32 cellular contexts compared by ENCODE assay signal in genomic region chr1:55005351-55006140, GRCh38. TPM values are rescaled to one million over a fixed set of nuclear protein-coding genes. Genes with fewer than 3 reads are reported as not detected.
DNase-seq lines count a peak whose midpoint lies in the region; ATAC-seq, FAIRE-seq and TF ChIP-seq lines count a peak whose summit lies in the region.
"Had no signal": no experiment of that assay in that cellular context is flagged by ENCODE, and none has a peak within 500 bp of the region (broad histone marks: within the 10 kb centered on the region; RNA-seq: fewer than 3 reads in every experiment).

No MANE protein-coding gene starts in this region.

- no TSS peak for BruUV-seq in GM12878 (replicated peaks; lab: Mats Ljungman, UMichigan)

- peak; percentile 56 for ATAC-seq in GM12878
- ATAC-seq in GM21619 (IDR thresholded peaks at IDR 0.05; ENCODE audit: unreplicated experiment) = no peak
- no peak for ATAC-seq in heart left ventricle
- ATAC-seq: left lobe of liver, natural killer cell had no signal

- H4K20me1 ChIP-seq in GM12878 (ENCODE audit: control insufficient read depth, insufficient read depth) = no peaks in the 10 kb centered on the region
- H4K20me1 ChIP-seq: BLaER1 treated with 17β-estradiol and CSF1 and Interleukin-3, amounts not matched to agents 10 nM and 100 nM had no signal

- H3K79me2 ChIP-seq in GM12878 (ENCODE audit: control insufficient read depth, insufficient read depth, low read length) = no peaks in the 10 kb centered on the region

- H3K4me3 ChIP-seq in GM12878 = no peak overlapping the region
- no peak overlapping the region for H3K4me3 ChIP-seq in brain microvascular endothelial cell (ENCODE audit: low read depth, low read length)
- H3K4me3 ChIP-seq in heart left ventricle = no peak overlapping the region
- H3K4me3 ChIP-seq: BLaER1 treated with 17β-estradiol and CSF1 and Interleukin-3, amounts not matched to agents 10 nM and 100 nM; coronary artery; PC-9; right atrium auricular region; SJCRH30 had no signal

- RAD21 ChIA-PET in GM12878 (lab: Charles Lee; ENCODE audit: unreplicated experiment) = no interaction called here

- SMC1A ChIA-PET in GM12878 (lab: Charles Lee; ENCODE audit: uncharacterized antibody, unreplicated experiment) = no interaction called here

- FAIRE-seq in GM12878 (lab: Jason Lieb, UNC) = no peak
- FAIRE-seq: bronchial epithelial cell, endometrium, GM18507, urothelium cell line had no signal

- in situ Hi-C loops in GM12878 (cut with MboI) (no loop called here), brain microvascular endothelial cell (cut with HindIII; ENCODE audit: low pct_ligation_motif_present, low sequenced_read_pairs) (no loop called here)

- H3K9me3 ChIP-seq in GM12878 (replicated peaks; ENCODE audit: control insufficient read depth, insufficient read depth, low read length) (no peaks in the 10 kb centered on the region; the same call in 2 of the 3 replicates), heart left ventricle (no peaks in the 10 kb centered on the region)
- H3K9me3 ChIP-seq: right atrium auricular region, SJCRH30 had no signal

- POLR2A ChIA-PET in GM12878 (lab: Charles Lee) = no interaction called here

- no peak overlapping the region for H3K27ac ChIP-seq in GM12878 (ENCODE audit: control insufficient read depth, insufficient read depth)
- H3K27ac ChIP-seq in brain microvascular endothelial cell = no peak overlapping the region
- H3K27ac ChIP-seq in heart left ventricle = no peak overlapping the region
- H3K27ac ChIP-seq: BLaER1 treated with 17β-estradiol and CSF1 and Interleukin-3, amounts not matched to agents 10 nM and 100 nM; coronary artery; PC-9; right atrium auricular region; SJCRH30 had no signal

- no peak overlapping the region for H3K9ac ChIP-seq in GM12878 (ENCODE audit: control insufficient read depth, insufficient read depth, low read length)
- H3K9ac ChIP-seq: BLaER1 treated with 17β-estradiol and CSF1 and Interleukin-3, amounts not matched to agents 10 nM and 100 nM had no signal

- no peak for TF ChIP-seq CTCF in GM12878 (IDR thresholded peaks at IDR 0.05 in 2 of 3, conservative IDR thresholded peaks at IDR 0.05 in 1 of 3; ENCODE audit: control insufficient read depth in 2 of 3, extremely low read depth in 1 of 3, insufficient read depth in 1 of 3, low read depth in 3 of 3, low read length in 3 of 3)
- TF ChIP-seq CTCF in brain microvascular endothelial cell (IDR thresholded peaks at IDR 0.05; ENCODE audit: low read depth, low read length, missing control alignments) = no peak
- no peak for TF ChIP-seq CTCF in heart left ventricle (IDR thresholded peaks at IDR 0.05)

- H3K4me2 ChIP-seq in GM12878 (ENCODE audit: control insufficient read depth, insufficient read depth) = no peak overlapping the region
- H3K4me2 ChIP-seq: BLaER1 treated with 17β-estradiol and CSF1 and Interleukin-3, amounts not matched to agents 10 nM and 100 nM; PC-9 had no signal

- no peak for TF ChIP-seq EP300 in GM12878 (IDR thresholded peaks at IDR 0.05; ENCODE audit: borderline replicate concordance in 1 of 2, control insufficient read depth in 1 of 2, low read depth in 2 of 2, low read length in 2 of 2)

- whole genome bisulfite sequencing in GM12878 (ENCODE audit: insufficient coverage, insufficient replicate concordance, low lambda C conversion rate, missing lambda C conversion rate) = 42% methylated on average over 10 of the region's 10 CpGs
- 78 to 86% (median 82%) methylated on average over 8 to 10 of the region's 10 CpGs for WGBS in heart left ventricle, 4 donors

- TF ChIP-seq POLR2A in GM12878 (IDR thresholded peaks at IDR 0.05; ENCODE audit: low read depth, low read length) (no peak), heart left ventricle (IDR thresholded peaks at IDR 0.05) (no peak)

- H2AFZ ChIP-seq in GM12878 (ENCODE audit: control insufficient read depth, low read depth, low read length) = no peak overlapping the region
- H2AFZ ChIP-seq: PC-9 had no signal

- H3K27me3 ChIP-seq in GM12878 (replicated peaks in 1 of 2; ENCODE audit: control insufficient read depth in 2 of 2, insufficient read depth in 2 of 2, low read length in 1 of 2) = no peaks in the 10 kb centered on the region; a peak in 2 of 4 replicates
- H3K27me3 ChIP-seq in brain microvascular endothelial cell (replicated peaks) = no peaks in the 10 kb centered on the region
- H3K27me3 ChIP-seq in heart left ventricle = peaks cover 0 to 3% (median 0%) of the 10 kb centered on the region in 9 donors
- H3K27me3 ChIP-seq: BLaER1 treated with 17β-estradiol and CSF1 and Interleukin-3, amounts not matched to agents 10 nM and 100 nM; right atrium auricular region; SJCRH30 had no signal

- DNase-seq in activated CD4-positive, alpha-beta T cell treated with anti-CD3 and anti-CD28 coated beads for 48 hours = peak; percentile 21
- no peak for DNase-seq in activated CD4-positive, alpha-beta T cell treated with anti-CD3 and anti-CD28 coated beads for 1 hour
- DNase-seq in NCI-H69 (lab: John Stamatoyannopoulos, UW) = peak; percentile 4
- no peak for DNase-seq in GM12878 (ENCODE audit: low read depth, low spot score)
- DNase-seq in posterior vena cava (ENCODE audit: low spot score) = peak; percentile 67
- no peak for DNase-seq in brain microvascular endothelial cell
- no peak for DNase-seq in heart left ventricle
- DNase-seq: activated CD4-positive, alpha-beta T cell treated with anti-CD3 and anti-CD28 coated beads, Interleukin-2, amount 50 U/mL, for 4 hours; activated naive CD4-positive, alpha-beta T cell treated with Interleukin-2 at 50 U/mL for 16 hours; activated T-cell treated with anti-CD3 and anti-CD28 coated beads, Interleukin-2, amount 50 U/mL, for 1 hour; head of caudate nucleus; natural killer cell; NCI-H1105; NCI-H2029; NCI-H345; PC-9; SJCRH30; stimulated activated CD8-positive, alpha-beta memory T cell treated with anti-CD3 and anti-CD28 coated beads, Interleukin-4, amount 100 ng/mL, for 48 hours had no signal

- CTCF ChIA-PET in GM12878 (lab: Yijun Ruan, JAX) = interaction anchor here (1.0 kb wide), 1 partner anchor 271 kb away, joined by 3 read pairs; no protein-coding TSS in a partner anchor

- no peaks in the 10 kb centered on the region for H3K36me3 ChIP-seq in GM12878 (ENCODE audit: control insufficient read depth in 2 of 2, insufficient read depth in 2 of 2, low read length in 1 of 2)
- H3K36me3 ChIP-seq in brain microvascular endothelial cell (replicated peaks) = no peaks in the 10 kb centered on the region
- H3K36me3 ChIP-seq in heart left ventricle = no peaks in the 10 kb centered on the region
- H3K36me3 ChIP-seq: BLaER1 treated with 17β-estradiol and CSF1 and Interleukin-3, amounts not matched to agents 10 nM and 100 nM; right atrium auricular region; SJCRH30 had no signal

- intact Hi-C loops in GM12878 (cut with micrococcal nuclease; ENCODE audit: unreplicated experiment) (no loop called here), posterior vena cava (cut with DNase I) (no loop called here), heart left ventricle (cut with DNase I) (no loop called here)

- TF ChIP-seq RAD21 in GM12878 (IDR thresholded peaks at IDR 0.05; ENCODE audit: insufficient read depth, low read depth, low read length) = no peak

- H3K4me1 ChIP-seq in GM12878 (ENCODE audit: control insufficient read depth, insufficient read depth, low read length) (no peaks in the 10 kb centered on the region), heart left ventricle (no peaks in the 10 kb centered on the region)
- H3K4me1 ChIP-seq: right atrium auricular region, SJCRH30 had no signal

RNA-seq across cellular contexts. Expression of gene BSND, which starts 6.8 kb away (rescaled TPM):
- not detected in 2 replicates for total RNA-seq in GM12878 (2013; cell fraction: nucleolus; rRNA removed)
- total RNA-seq in GM12878 (2014; rRNA removed) = not detected in 2 replicates
- total RNA-seq in GM12878 (2014; rRNA removed; fragmentation: Illumina TruSeq; extraction: Trizol) = not detected in 2 replicates
- 0.03 TPM in 1 of 2 replicates, not detected in the other for total RNA-seq in GM12878 (2021)
- polyA plus RNA-seq in GM12878 (2011; ENCODE audit: low read depth) = not detected
- not detected in 2 replicates for polyA plus RNA-seq in GM12878 (2011; rRNA removed)
- 0.01 TPM in 1 of 2 replicates, not detected in the other for polyA plus RNA-seq in GM12878 (2011; cell fraction: cytosol; rRNA removed)
- polyA plus RNA-seq in GM12878 (2011; cell fraction: nucleus; rRNA removed) = 0.03 TPM in 1 of 2 replicates, not detected in the other
- polyA plus RNA-seq in GM12878 (2012) = 0.03 TPM in 1 of 2 replicates, not detected in the other
- not detected in 2 replicates for polyA plus RNA-seq in GM12878 (2014; fragmentation: Illumina TruSeq; extraction: Trizol)
- polyA plus RNA-seq in GM12878 (2014; fragmentation: Nextera tagmentation; extraction: Ambion mirVana) = not detected
- polyA plus RNA-seq in GM12878 (2014; rRNA removed) = 0.01 TPM in 1 of 2 replicates, not detected in the other
- polyA plus RNA-seq in GM12878 (2016; fragmentation: Nextera tagmentation; extraction: Ambion mirVana) = not detected
- not detected in 2 replicates for polyA minus RNA-seq in GM12878 (2011; rRNA and poly(A)+ RNA removed)
- polyA minus RNA-seq in GM12878 (2011; cell fraction: cytosol; rRNA and poly(A)+ RNA removed) = not detected in 2 replicates
- not detected in 2 replicates for polyA minus RNA-seq in GM12878 (2011; cell fraction: nucleus; rRNA and poly(A)+ RNA removed)
- not detected for total RNA-seq in posterior vena cava
- total RNA-seq in heart left ventricle = not detected
- polyA plus RNA-seq in heart left ventricle = not detected
- total RNA-seq: bronchial epithelial cell; HT1080; left lobe of liver; mesenteric fat pad; natural killer cell; osteocyte; right atrium auricular region; SJCRH30; subcutaneous adipose tissue; T-helper 1 cell treated with Interleukin-12 subunit alpha and Interleukin-12 subunit beta and Interleukin-4 antibody, amounts not matched to agents 30 ng/mL and 1 ng/mL, for 36 hours had no signal

RNA-seq across cellular contexts. Expression of gene TMEM61, which starts 25.1 kb away (rescaled TPM):
- not detected in 2 replicates for total RNA-seq in GM12878 (2013; cell fraction: nucleolus; rRNA removed)
- total RNA-seq in GM12878 (2014; rRNA removed) (not detected in 2 replicates), GM12878 (2014; rRNA removed; fragmentation: Illumina TruSeq; extraction: Trizol) (not detected in 2 replicates), GM12878 (2021) (not detected in 2 replicates), posterior vena cava (10 to 100 TPM in 1 of 2 donors, 1 to 10 TPM in 1; 3.0 to 11.0 TPM), heart left ventricle (1 to 10 TPM in 1 of 9 donors, under 1 TPM in 1, not detected in 7; 0.48 to 1.2 TPM)
- polyA plus RNA-seq in GM12878 (2011; ENCODE audit: low read depth) = not detected
- polyA plus RNA-seq in GM12878 (2011; rRNA removed) (not detected in 2 replicates), GM12878 (2014; fragmentation: Illumina TruSeq; extraction: Trizol) (not detected in 2 replicates), GM12878 (2014; fragmentation: Nextera tagmentation; extraction: Ambion mirVana) (not detected), GM12878 (2014; rRNA removed) (not detected in 2 replicates), GM12878 (2016; fragmentation: Nextera tagmentation; extraction: Ambion mirVana) (not detected), heart left ventricle (not detected)
- polyA plus RNA-seq in GM12878 (2011; cell fraction: cytosol; rRNA removed) = not detected in 2 replicates
- polyA plus RNA-seq in GM12878 (2011; cell fraction: nucleus; rRNA removed) = not detected in 2 replicates
- polyA plus RNA-seq in GM12878 (2012) = not detected in 2 replicates
- not detected in 2 replicates for polyA minus RNA-seq in GM12878 (2011; rRNA and poly(A)+ RNA removed)
- polyA minus RNA-seq in GM12878 (2011; cell fraction: cytosol; rRNA and poly(A)+ RNA removed) = not detected in 2 replicates
- not detected in 2 replicates for polyA minus RNA-seq in GM12878 (2011; cell fraction: nucleus; rRNA and poly(A)+ RNA removed)
- total RNA-seq: HT1080; left lobe of liver; mesenteric fat pad; natural killer cell; osteocyte; right atrium auricular region; SJCRH30; subcutaneous adipose tissue; T-helper 1 cell treated with Interleukin-12 subunit alpha and Interleukin-12 subunit beta and Interleukin-4 antibody, amounts not matched to agents 30 ng/mL and 1 ng/mL, for 36 hours had no signal

RNA-seq across cellular contexts. Expression of gene PCSK9, which starts 33.8 kb away (rescaled TPM):
- total RNA-seq in GM12878 (2013; cell fraction: nucleolus; rRNA removed) = not detected in 2 replicates
- total RNA-seq in GM12878 (2014; rRNA removed) (not detected in 2 replicates), GM12878 (2014; rRNA removed; fragmentation: Illumina TruSeq; extraction: Trizol) (not detected in 2 replicates), GM12878 (2021) (0.15 and 0.21 TPM in 2 replicates), posterior vena cava (under 1 TPM in 1 of 2 donors, not detected in 1; 0.32 TPM), heart left ventricle (under 1 TPM in 1 of 9 donors, not detected in 8; 0.45 TPM)
- polyA plus RNA-seq in GM12878 (2011; ENCODE audit: low read depth) = not detected
- polyA plus RNA-seq in GM12878 (2011; rRNA removed) (not detected in 2 replicates), GM12878 (2014; fragmentation: Illumina TruSeq; extraction: Trizol) (not detected in 2 replicates), GM12878 (2014; fragmentation: Nextera tagmentation; extraction: Ambion mirVana) (not detected), GM12878 (2014; rRNA removed) (not detected in 2 replicates), GM12878 (2016; fragmentation: Nextera tagmentation; extraction: Ambion mirVana) (under 1 TPM in 1 of 2 experiments, not detected in 1; 0.03 TPM), heart left ventricle (under 1 TPM in 1 of 2 donors, not detected in 1; 0.04 TPM)
- not detected in 2 replicates for polyA plus RNA-seq in GM12878 (2011; cell fraction: cytosol; rRNA removed)
- 0.04 and 0.07 TPM in 2 replicates for polyA plus RNA-seq in GM12878 (2011; cell fraction: nucleus; rRNA removed)
- not detected in 2 replicates for polyA plus RNA-seq in GM12878 (2012)
- polyA minus RNA-seq in GM12878 (2011; rRNA and poly(A)+ RNA removed) = not detected in 2 replicates
- polyA minus RNA-seq in GM12878 (2011; cell fraction: cytosol; rRNA and poly(A)+ RNA removed) = 2.1 and 2.6 TPM in 2 replicates
- polyA minus RNA-seq in GM12878 (2011; cell fraction: nucleus; rRNA and poly(A)+ RNA removed) = 0.12 and 0.57 TPM in 2 replicates
- total RNA-seq: natural killer cell; subcutaneous adipose tissue; T-helper 1 cell treated with Interleukin-12 subunit alpha and Interleukin-12 subunit beta and Interleukin-4 antibody, amounts not matched to agents 30 ng/mL and 1 ng/mL, for 36 hours had no signal

Comparison
In these comparisons a context has a peak if more than half of its experiments do, and no peak if none do; other contexts are left out.
1. DNase-seq: peak in activated CD4-positive, alpha-beta T cell treated with anti-CD3 and anti-CD28 coated beads for 48 hours (single experiment), NCI-H69 (single experiment) and posterior vena cava (single experiment); none in activated CD4-positive, alpha-beta T cell treated with anti-CD3 and anti-CD28 coated beads for 1 hour (single experiment), GM12878 (single experiment), brain microvascular endothelial cell (single experiment) and heart left ventricle (0 of 5).